8 cellular contexts compared by ENCODE assay signal in genomic region chr6:4358414-4359107, GRCh38.
A peak's percentile ranks its signal among the peaks of the same experiment; 100 is the strongest.
DNase-seq lines count a peak whose midpoint lies in the region; ATAC-seq and TF ChIP-seq lines count a peak whose summit lies in the region.

No MANE protein-coding gene starts in this region.

- H3K27me3 Mint-ChIP-seq in activated naive CD4-positive, alpha-beta T cell treated with anti-CD3 and anti-CD28 coated beads for 36 hours (ENCODE audit: low read depth) = no peaks in the 10 kb centered on the region
- H3K27me3 Mint-ChIP-seq in naive thymus-derived CD8-positive, alpha-beta T cell = peaks cover 0 to 29% (median 9%) of the 10 kb centered on the region in 5 donors

- no peak for TF ChIP-seq CTCF in esophagus muscularis mucosa (IDR thresholded peaks at IDR 0.05)

- peak overlapping the region; percentile 79 to 86 (median 84) for H3K27ac ChIP-seq in esophagus muscularis mucosa (replicated peaks in 1 of 4)
- H3K27ac ChIP-seq in mucosa of rectum (ENCODE audit: low read depth in 2 of 2, low read length in 2 of 2) = peak overlapping the region; percentile 38 to 54

- H3K36me3 Mint-ChIP-seq in activated naive CD4-positive, alpha-beta T cell treated with anti-CD3 and anti-CD28 coated beads for 36 hours (ENCODE audit: low read depth) = no peaks in the 10 kb centered on the region
- H3K36me3 Mint-ChIP-seq in naive thymus-derived CD8-positive, alpha-beta T cell = no peaks in the 10 kb centered on the region

- CTCF ChIA-PET in activated naive CD4-positive, alpha-beta T cell treated with anti-CD3 and anti-CD28 coated beads for 36 hours (lab: Charles Lee) = no interaction called here

- peak; percentile 35 for DNase-seq in activated naive CD4-positive, alpha-beta T cell treated with anti-CD3 and anti-CD28 coated beads for 36 hours
- no peak for DNase-seq in activated naive CD4-positive, alpha-beta T cell treated with anti-CD3 and anti-CD28 coated beads, Interleukin-2, amount 50 U/mL, for 16 hours
- DNase-seq in SK-MEL-5 (ENCODE audit: low read depth, low spot score) (peak; percentile 60), esophagus muscularis mucosa (ENCODE audit: extremely low spot score) (peak; percentile 96), ureter (ENCODE audit: low spot score) (peak; percentile 94)
- no peak for DNase-seq in naive thymus-derived CD8-positive, alpha-beta T cell

- no peaks in the 10 kb centered on the region for H3K9me3 Mint-ChIP-seq in activated naive CD4-positive, alpha-beta T cell treated with anti-CD3 and anti-CD28 coated beads for 36 hours
- peaks cover 0 to 9% (median 0%) of the 10 kb centered on the region in 9 donors for H3K9me3 Mint-ChIP-seq in naive thymus-derived CD8-positive, alpha-beta T cell

- peak overlapping the region in 1 of 4 donors; percentile 18 for H3K4me3 ChIP-seq in esophagus muscularis mucosa
- peak overlapping the region in 1 of 2 donors; percentile 26 for H3K4me3 ChIP-seq in mucosa of rectum (ENCODE audit: low read length in 2 of 2)

- TF ChIP-seq POLR2A in esophagus muscularis mucosa (IDR thresholded peaks at IDR 0.05; ENCODE audit: low read depth) = no peak

- H3K9me3 ChIP-seq in esophagus muscularis mucosa (no peaks in the 10 kb centered on the region), mucosa of rectum (ENCODE audit: control insufficient read depth in 2 of 2, low read length in 2 of 2) (no peaks in the 10 kb centered on the region)

- WGBS in esophagus muscularis mucosa = 32% methylated on average over 13 of the region's 13 CpGs

- H3K4me3 Mint-ChIP-seq in activated naive CD4-positive, alpha-beta T cell treated with anti-CD3 and anti-CD28 coated beads for 36 hours = no peak overlapping the region
- no peak overlapping the region for H3K4me3 Mint-ChIP-seq in naive thymus-derived CD8-positive, alpha-beta T cell

- no peaks in the 10 kb centered on the region for H3K4me1 Mint-ChIP-seq in activated naive CD4-positive, alpha-beta T cell treated with anti-CD3 and anti-CD28 coated beads for 36 hours (ENCODE audit: low read depth)
- peaks cover 0 to 4% (median 0%) of the 10 kb centered on the region in 4 donors for H3K4me1 Mint-ChIP-seq in naive thymus-derived CD8-positive, alpha-beta T cell

- in situ Hi-C loops in SK-MEL-5 (cut with HindIII; ENCODE audit: low pct_unique_long_range_greater_than_20kb, low sequenced_read_pairs) = no loop called here

- H3K4me1 ChIP-seq in esophagus muscularis mucosa (peaks cover 13 to 22% (median 19%) of the 10 kb centered on the region in 4 donors), mucosa of rectum (ENCODE audit: control insufficient read depth in 2 of 2, insufficient read depth in 2 of 2, low read length in 2 of 2) (peaks cover 16 to 29% of the 10 kb centered on the region in 2 donors)

- intact Hi-C loops in activated naive CD4-positive, alpha-beta T cell treated with anti-CD3 and anti-CD28 coated beads for 36 hours (cut with micrococcal nuclease) = no loop called here
- intact Hi-C loops in esophagus muscularis mucosa (cut with DNase I) = loop anchor here (10.0 kb wide), 1 partner anchor 416 kb away; the partner anchor contains the start of gene CDYL

- peak; percentile 84 for TF ChIP-seq EP300 in esophagus muscularis mucosa (IDR thresholded peaks at IDR 0.05)

- no peak overlapping the region for H3K27ac Mint-ChIP-seq in activated naive CD4-positive, alpha-beta T cell treated with anti-CD3 and anti-CD28 coated beads for 36 hours
- H3K27ac Mint-ChIP-seq in naive thymus-derived CD8-positive, alpha-beta T cell = no peak overlapping the region

- H3K36me3 ChIP-seq in esophagus muscularis mucosa (no peaks in the 10 kb centered on the region), mucosa of rectum (ENCODE audit: control insufficient read depth in 2 of 2, insufficient read depth in 2 of 2, low read length in 2 of 2) (no peaks in the 10 kb centered on the region)

- H3K27me3 ChIP-seq in esophagus muscularis mucosa (no peaks in the 10 kb centered on the region), mucosa of rectum (ENCODE audit: control insufficient read depth in 2 of 2, insufficient read depth in 2 of 2, low read length in 2 of 2) (no peaks in the 10 kb centered on the region)

- POLR2A ChIA-PET in naive thymus-derived CD8-positive, alpha-beta T cell (lab: Charles Lee) = no interaction called here

- H3K9ac ChIP-seq in mucosa of rectum (ENCODE audit: low read depth in 1 of 2, low read length in 2 of 2) = peak overlapping the region in 1 of 2 donors; percentile 17

- no peak for ATAC-seq in naive thymus-derived CD8-positive, alpha-beta T cell
- ATAC-seq in GM21423 (IDR thresholded peaks at IDR 0.05; ENCODE audit: unreplicated experiment) = no peak

Comparison
In these comparisons a context has a peak if more than half of its experiments do, and no peak if none do; other contexts are left out.
1. DNase-seq: peak in activated naive CD4-positive, alpha-beta T cell treated with anti-CD3 and anti-CD28 coated beads for 36 hours (single experiment), SK-MEL-5 (single experiment), esophagus muscularis mucosa (single experiment) and ureter (single experiment); none in activated naive CD4-positive, alpha-beta T cell treated with anti-CD3 and anti-CD28 coated beads, Interleukin-2, amount 50 U/mL, for 16 hours (single experiment) and naive thymus-derived CD8-positive, alpha-beta T cell (0 of 10).